Comparison of ENCODE assay signal across 8 cellular contexts in genomic region chr6:108113557-108114519, GRCh38. TPM values are rescaled to one million over a fixed set of nuclear protein-coding genes. Genes with fewer than 3 reads are reported as not detected.
A peak's percentile ranks its signal among the peaks of the same experiment; 100 is the strongest.
DNase-seq lines count a peak whose midpoint lies in the region; FAIRE-seq and TF ChIP-seq lines count a peak whose summit lies in the region.

No MANE protein-coding gene starts in this region.

- peak overlapping the region; percentile 33 for H3K4me3 ChIP-seq in WI38 (ENCODE audit: low read depth, low read length)
- peak overlapping the region; percentile 31 to 39 for H3K4me3 ChIP-seq in foreskin fibroblast (ENCODE audit: low read depth in 1 of 2, low read length in 2 of 2)

- FAIRE-seq in A204.1 (lab: Jason Lieb, UNC) (peak; percentile 79), GM12892 (lab: Jason Lieb, UNC) (no peak)

- TF ChIP-seq POLR2A in GM12892 (IDR thresholded peaks at IDR 0.05; ENCODE audit: low read depth, low read length): no peak

- DNase-seq in ELR (ENCODE audit: low read depth) (peak; percentile 74), NCI-H128 (lab: John Stamatoyannopoulos, UW; ENCODE audit: unreplicated experiment) (peak; percentile 51), foreskin fibroblast (peak in 1 of 2 donors; percentile 76), occipital lobe (lab: John Stamatoyannopoulos, UW) (peak; percentile 14), GM12892 (ENCODE audit: insufficient read length) (no peak), OCI-M2 (lab: John Stamatoyannopoulos, UW; ENCODE audit: unreplicated experiment) (no peak)

- peak; percentile 43 for TF ChIP-seq CTCF in WI38 (IDR thresholded peaks at IDR 0.05; ENCODE audit: low read depth, low read length)
- TF ChIP-seq CTCF in foreskin fibroblast (IDR thresholded peaks at IDR 0.05; ENCODE audit: low read depth, low read length): peak; percentile 32

RNA-seq across cellular contexts. Expression of gene OSTM1, which starts 39.3 kb away (rescaled TPM):
- 61.8 TPM for total RNA-seq in occipital lobe
- 10.3 TPM for polyA plus RNA-seq in GM12892 (2012; ENCODE audit: missing spikeins)

RNA-seq across cellular contexts. Expression of gene NR2E1, which starts 52.0 kb away (rescaled TPM):
- total RNA-seq in occipital lobe: 9.8 TPM
- polyA plus RNA-seq in GM12892 (2012; ENCODE audit: missing spikeins): not detected

Comparison
In these comparisons a context has a peak if more than half of its experiments do, and no peak if none do; other contexts are left out.
1. DNase-seq: peak in ELR (single experiment), NCI-H128 (single experiment) and occipital lobe (single experiment); none in GM12892 (single experiment) and OCI-M2 (single experiment).